ENCODE assay signal across 9 cellular contexts in the genomic region with DNA sequence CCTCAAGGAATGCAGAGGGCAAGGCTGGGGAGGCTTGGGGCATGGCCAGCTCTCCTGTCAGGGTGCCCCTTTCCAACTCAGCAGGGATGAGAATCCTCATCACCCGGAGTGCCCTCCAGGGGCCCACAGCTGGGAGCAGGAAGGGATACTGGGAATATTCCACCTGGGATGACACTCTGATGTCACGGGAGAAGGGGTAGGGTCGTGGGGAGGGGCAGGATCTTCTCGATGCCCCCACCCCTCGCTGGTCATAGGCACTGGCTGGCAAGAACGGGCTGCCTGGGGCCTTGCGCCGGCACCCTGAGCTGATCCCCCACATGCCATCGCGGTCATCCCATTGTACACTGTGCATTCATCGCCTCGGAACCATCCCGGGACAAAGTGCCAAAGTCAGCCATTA.
"Had no signal": no experiment of that assay in that cellular context is flagged by ENCODE, and none has a peak within 500 bp of the region (broad histone marks: within the 10 kb centered on the region; RNA-seq: fewer than 3 reads in every experiment).

No MANE protein-coding gene starts in this region.

- H2AFZ ChIP-seq: PC-9 had no signal

- H3K27me3 ChIP-seq: brain microvascular endothelial cell, cardiac muscle cell had no signal

- H3K27ac ChIP-seq: brain microvascular endothelial cell, cardiac muscle cell, PC-9, SK-N-MC had no signal

- ATAC-seq: activated CD4-positive, CD25-positive, alpha-beta regulatory T cell treated with anti-CD3 and anti-CD28 coated beads, Interleukin-2, amount 50 U/mL, for 24 hours had no signal

- H3K4me2 ChIP-seq: PC-9 had no signal

- H3K36me3 ChIP-seq: brain microvascular endothelial cell, cardiac muscle cell had no signal

- DNase-seq: activated CD8-positive, alpha-beta memory T cell treated with anti-CD3 and anti-CD28 coated beads, Interleukin-2, amount 50 U/mL, for 4 hours; activated gamma-delta T cell treated with Interleukin-2 at 50 U/mL for 16 hours; activated naive CD8-positive, alpha-beta T cell treated with anti-CD3 and anti-CD28 coated beads for 36 hours; NCI-H187 had no signal

- H3K4me3 ChIP-seq: cardiac muscle cell, PC-9, SK-N-MC had no signal
